12 cellular contexts compared by ENCODE assay signal in genomic region chr1:12158362-12159092, GRCh38. TPM values are rescaled to one million over a fixed set of nuclear protein-coding genes. Genes with fewer than 3 reads are reported as not detected.
DNase-seq lines count a peak whose midpoint lies in the region; ATAC-seq and TF ChIP-seq lines count a peak whose summit lies in the region.
"Had no signal": no experiment of that assay in that cellular context is flagged by ENCODE, and none has a peak within 500 bp of the region (broad histone marks: within the 10 kb centered on the region; RNA-seq: fewer than 3 reads in every experiment).

No MANE protein-coding gene starts in this region.

- H3K9me3 ChIP-seq in PC-9 (ENCODE audit: insufficient read depth, low read depth) = no peaks in the 10 kb centered on the region
- H3K9me3 ChIP-seq: tibial artery had no signal

- no peaks in the 10 kb centered on the region for H3K9me3 Mint-ChIP-seq in activated T-cell treated with anti-CD3 and anti-CD28 coated beads, Interleukin-2, amount 50 U/mL, for 24 hours
- H3K9me3 Mint-ChIP-seq in effector memory CD8-positive, alpha-beta T cell = no peaks in the 10 kb centered on the region
- no peaks in the 10 kb centered on the region for H3K9me3 Mint-ChIP-seq in stimulated activated effector memory CD8-positive, alpha-beta T cell treated with anti-CD3 and anti-CD28 coated beads, Interleukin-12 subunit alpha, Interleukin-12 subunit beta, amount 100 ng/mL, for 72 hours
- H3K9me3 Mint-ChIP-seq in chondrocyte (ENCODE audit: low read depth) = no peaks in the 10 kb centered on the region

- BruUV-seq in PC-9 (replicated peaks; lab: Mats Ljungman, UMichigan) = no TSS peak

- DNase-seq in activated T-cell treated with anti-CD3 and anti-CD28 coated beads, Interleukin-2, amount 50 U/mL, for 24 hours = no peak
- no peak for DNase-seq in activated T-cell treated with anti-CD3 and anti-CD28 coated beads, Interleukin-2, amount 50 U/mL, for 48 hours
- no peak for DNase-seq in PC-9
- DNase-seq in effector memory CD8-positive, alpha-beta T cell = no peak
- no peak for DNase-seq in stimulated activated effector memory CD8-positive, alpha-beta T cell treated with anti-CD3 and anti-CD28 coated beads, Interleukin-12 subunit alpha, Interleukin-12 subunit beta, amount 100 ng/mL, for 72 hours (ENCODE audit: low spot score in 2 of 2)
- no peak for DNase-seq in NOMO-1 (lab: John Stamatoyannopoulos, UW; ENCODE audit: unreplicated experiment in 2 of 2)
- no peak for DNase-seq in chondrocyte (ENCODE audit: low spot score)
- DNase-seq in midbrain (lab: John Stamatoyannopoulos, UW) = no peak
- DNase-seq: NCI-H1105 treated with DMSO at 0.1 percent for 48 hours, tibial artery had no signal

- H3K79me2 ChIP-seq in PC-9 (ENCODE audit: low read depth) = no peaks in the 10 kb centered on the region

- H3K27me3 ChIP-seq in PC-9 (ENCODE audit: insufficient read depth, low read depth) = no peaks in the 10 kb centered on the region
- H3K27me3 ChIP-seq: tibial artery had no signal

- no peaks in the 10 kb centered on the region for H4K20me1 ChIP-seq in PC-9 (ENCODE audit: insufficient read depth)

- peak overlapping the region; percentile 49; the same call in 1 of the 2 replicates for H3K27ac ChIP-seq in PC-9
- H3K27ac ChIP-seq: SK-N-MC, tibial artery had no signal

- no peaks in the 10 kb centered on the region for H3K36me3 Mint-ChIP-seq in activated T-cell treated with anti-CD3 and anti-CD28 coated beads, Interleukin-2, amount 50 U/mL, for 24 hours (ENCODE audit: low read depth)
- H3K36me3 Mint-ChIP-seq in effector memory CD8-positive, alpha-beta T cell (ENCODE audit: insufficient read depth) = peaks cover 11% of the 10 kb centered on the region
- peaks cover 17% of the 10 kb centered on the region for H3K36me3 Mint-ChIP-seq in stimulated activated effector memory CD8-positive, alpha-beta T cell treated with anti-CD3 and anti-CD28 coated beads, Interleukin-12 subunit alpha, Interleukin-12 subunit beta, amount 100 ng/mL, for 72 hours
- no peaks in the 10 kb centered on the region for H3K36me3 Mint-ChIP-seq in chondrocyte (ENCODE audit: low read depth)

- no peak for ATAC-seq in effector memory CD8-positive, alpha-beta T cell (replicated peaks)
- no peak for ATAC-seq in stimulated activated effector memory CD8-positive, alpha-beta T cell treated with anti-CD3 and anti-CD28 coated beads, Interleukin-12 subunit alpha, Interleukin-12 subunit beta, amount 100 ng/mL, for 72 hours

- H3K4me1 ChIP-seq in PC-9 (replicated peaks; ENCODE audit: insufficient read depth) = peaks cover 62% of the 10 kb centered on the region

- no peaks in the 10 kb centered on the region for H3K9me2 ChIP-seq in PC-9 (ENCODE audit: insufficient read depth)

- H3F3A ChIP-seq in PC-9 (ENCODE audit: insufficient read depth, low read depth) = peaks cover 39% of the 10 kb centered on the region

- H2AFZ ChIP-seq in PC-9 = no peak overlapping the region

- H3K27me3 Mint-ChIP-seq in activated T-cell treated with anti-CD3 and anti-CD28 coated beads, Interleukin-2, amount 50 U/mL, for 24 hours = no peaks in the 10 kb centered on the region
- no peaks in the 10 kb centered on the region for H3K27me3 Mint-ChIP-seq in effector memory CD8-positive, alpha-beta T cell
- H3K27me3 Mint-ChIP-seq in chondrocyte (ENCODE audit: low read depth) = peaks cover 3% of the 10 kb centered on the region

- H3K4me3 ChIP-seq in PC-9 = no peak overlapping the region
- H3K4me3 ChIP-seq: lung, SK-N-MC, tibial artery had no signal

- POLR2A ChIA-PET in PC-9 (lab: Charles Lee; ENCODE audit: unreplicated experiment) = no interaction called here

- peaks cover 80% of the 10 kb centered on the region for H3K4me1 Mint-ChIP-seq in activated T-cell treated with anti-CD3 and anti-CD28 coated beads, Interleukin-2, amount 50 U/mL, for 24 hours (ENCODE audit: low read depth)
- peaks cover 73 to 78% of the 10 kb centered on the region in 2 donors for H3K4me1 Mint-ChIP-seq in effector memory CD8-positive, alpha-beta T cell (ENCODE audit: low read depth in 2 of 2)
- peaks cover 86% of the 10 kb centered on the region for H3K4me1 Mint-ChIP-seq in stimulated activated effector memory CD8-positive, alpha-beta T cell treated with anti-CD3 and anti-CD28 coated beads, Interleukin-12 subunit alpha, Interleukin-12 subunit beta, amount 100 ng/mL, for 72 hours
- peaks cover 15% of the 10 kb centered on the region for H3K4me1 Mint-ChIP-seq in chondrocyte (ENCODE audit: low read depth)

- H3K4me3 Mint-ChIP-seq in activated T-cell treated with anti-CD3 and anti-CD28 coated beads, Interleukin-2, amount 50 U/mL, for 24 hours = peak overlapping the region; percentile 73
- peak overlapping the region; percentile 66 to 72 for H3K4me3 Mint-ChIP-seq in effector memory CD8-positive, alpha-beta T cell
- H3K4me3 Mint-ChIP-seq in stimulated activated effector memory CD8-positive, alpha-beta T cell treated with anti-CD3 and anti-CD28 coated beads, Interleukin-12 subunit alpha, Interleukin-12 subunit beta, amount 100 ng/mL, for 72 hours = peak overlapping the region; percentile 72
- no peak overlapping the region for H3K4me3 Mint-ChIP-seq in chondrocyte (ENCODE audit: unreplicated experiment)

- H3K36me3 ChIP-seq in PC-9 (ENCODE audit: low read depth) = no peaks in the 10 kb centered on the region
- H3K36me3 ChIP-seq: tibial artery had no signal

- peak overlapping the region; percentile 99 for H3K27ac Mint-ChIP-seq in activated T-cell treated with anti-CD3 and anti-CD28 coated beads, Interleukin-2, amount 50 U/mL, for 24 hours
- peak overlapping the region; percentile 84 to 91 for H3K27ac Mint-ChIP-seq in effector memory CD8-positive, alpha-beta T cell
- H3K27ac Mint-ChIP-seq in stimulated activated effector memory CD8-positive, alpha-beta T cell treated with anti-CD3 and anti-CD28 coated beads, Interleukin-12 subunit alpha, Interleukin-12 subunit beta, amount 100 ng/mL, for 72 hours = peak overlapping the region; percentile 94
- no peak overlapping the region for H3K27ac Mint-ChIP-seq in chondrocyte (ENCODE audit: unreplicated experiment)

- intact Hi-C loops in PC-9 (cut with micrococcal nuclease; ENCODE audit: unreplicated experiment) = no loop called here

- peak overlapping the region; percentile 40 for H3K4me2 ChIP-seq in PC-9

- TF ChIP-seq CTCF in PC-9 (conservative IDR thresholded peaks at IDR 0.05) = no peak
- TF ChIP-seq CTCF in chondrocyte (IDR thresholded peaks at IDR 0.05) = no peak

- CTCF ChIA-PET in PC-9 (lab: Charles Lee) = no interaction called here

RNA-seq across cellular contexts. Expression of gene TNFRSF1B, which starts 8.3 kb away (rescaled TPM):
- total RNA-seq in PC-9 (2021) (2.7 and 3.3 TPM in 2 replicates), chondrocyte (0.22 TPM in 1 of 3 replicates, not detected in the others)
